In genomic region chr6:34658605-34659218, GRCh38 we compare ENCODE assay signal across 8 cellular contexts. TPM values are rescaled to one million over a fixed set of nuclear protein-coding genes. Genes with fewer than 3 reads are reported as not detected.
DNase-seq lines count a peak whose midpoint lies in the region; ATAC-seq and TF ChIP-seq lines count a peak whose summit lies in the region.
"Had no signal": no experiment of that assay in that cellular context is flagged by ENCODE, and none has a peak within 500 bp of the region (broad histone marks: within the 10 kb centered on the region; RNA-seq: fewer than 3 reads in every experiment).

No MANE protein-coding gene starts in this region.

- no peak for ATAC-seq in GM19035 (IDR thresholded peaks at IDR 0.05; ENCODE audit: unreplicated experiment)

- peaks cover 32% of the 10 kb centered on the region for H3K4me1 ChIP-seq in osteoblast (ENCODE audit: insufficient read depth, low read length)
- H3K4me1 ChIP-seq in effector memory CD4-positive, alpha-beta T cell (ENCODE audit: control insufficient read depth, insufficient read depth, low read length, poor library complexity, severe bottlenecking) = peaks cover 15% of the 10 kb centered on the region

- H3K4me2 ChIP-seq in osteoblast (ENCODE audit: insufficient read depth, low read length) = no peak overlapping the region

- no peaks in the 10 kb centered on the region for H3K27me3 ChIP-seq in osteoblast (ENCODE audit: insufficient read depth, low read length)
- H3K27me3 ChIP-seq in effector memory CD4-positive, alpha-beta T cell (replicated peaks; ENCODE audit: control insufficient read depth, insufficient read depth, low read length, poor library complexity, severe bottlenecking) = no peaks in the 10 kb centered on the region

- peaks cover 5% of the 10 kb centered on the region for H4K20me1 ChIP-seq in osteoblast (ENCODE audit: insufficient read depth, low read length)

- no peak for TF ChIP-seq CTCF in osteoblast (IDR thresholded peaks at IDR 0.05; ENCODE audit: extremely low read depth, low read depth, low read length)

- peak; percentile 32 for DNase-seq in DMS 273 (lab: John Stamatoyannopoulos, UW; ENCODE audit: unreplicated experiment)
- no peak for DNase-seq in activated naive CD8-positive, alpha-beta T cell treated with anti-CD3 and anti-CD28 coated beads for 36 hours
- DNase-seq in osteoblast (ENCODE audit: insufficient read length, low spot score, missing footprints) = no peak
- DNase-seq in effector memory CD4-positive, alpha-beta T cell = no peak
- DNase-seq in activated CD8-positive, alpha-beta memory T cell treated with anti-CD3 and anti-CD28 coated beads, Interleukin-2, amount 50 U/mL, for 4 hours = no peak
- DNase-seq: stimulated activated CD4-positive, alpha-beta T cell treated with anti-CD3 and anti-CD28 coated beads, Interleukin-1b, Interleukin-23, amount 100 ng/mL, for 48 hours had no signal

- H2AFZ ChIP-seq in osteoblast (ENCODE audit: low read length) = no peak overlapping the region

- no peaks in the 10 kb centered on the region for H3K27me3 Mint-ChIP-seq in IgD-negative memory B cell
- H3K27me3 Mint-ChIP-seq in activated naive CD8-positive, alpha-beta T cell treated with anti-CD3 and anti-CD28 coated beads for 36 hours = no peaks in the 10 kb centered on the region

- peak overlapping the region; percentile 27 to 93 (median 55) for H3K27ac Mint-ChIP-seq in IgD-negative memory B cell
- peak overlapping the region; percentile 42 for H3K27ac Mint-ChIP-seq in activated naive CD8-positive, alpha-beta T cell treated with anti-CD3 and anti-CD28 coated beads for 36 hours

- H3K9me3 ChIP-seq in osteoblast (ENCODE audit: low read depth, low read length) = no peaks in the 10 kb centered on the region
- no peaks in the 10 kb centered on the region for H3K9me3 ChIP-seq in effector memory CD4-positive, alpha-beta T cell (ENCODE audit: control insufficient read depth, low read length)

- peak overlapping the region; percentile 19 for H3K27ac ChIP-seq in osteoblast (ENCODE audit: low read depth, low read length)
- H3K27ac ChIP-seq in effector memory CD4-positive, alpha-beta T cell (ENCODE audit: insufficient read depth, low read length, poor library complexity, severe bottlenecking) = no peak overlapping the region

- H3K4me1 Mint-ChIP-seq in IgD-negative memory B cell = peaks cover 53 to 58% (median 53%) of the 10 kb centered on the region in 3 donors
- peaks cover 47% of the 10 kb centered on the region for H3K4me1 Mint-ChIP-seq in activated naive CD8-positive, alpha-beta T cell treated with anti-CD3 and anti-CD28 coated beads for 36 hours

- H3K9me3 Mint-ChIP-seq in IgD-negative memory B cell = no peaks in the 10 kb centered on the region
- H3K9me3 Mint-ChIP-seq in activated naive CD8-positive, alpha-beta T cell treated with anti-CD3 and anti-CD28 coated beads for 36 hours = no peaks in the 10 kb centered on the region

- no peak overlapping the region for H3K4me3 ChIP-seq in osteoblast (ENCODE audit: insufficient read depth, low read length)
- no peak overlapping the region for H3K4me3 ChIP-seq in effector memory CD4-positive, alpha-beta T cell (ENCODE audit: insufficient read depth, low read depth, low read length, poor library complexity, severe bottlenecking)

- H3K4me3 Mint-ChIP-seq in IgD-negative memory B cell = peak overlapping the region in 3 of 4 donors; percentile 14 to 80 (median 34)
- H3K4me3 Mint-ChIP-seq in activated naive CD8-positive, alpha-beta T cell treated with anti-CD3 and anti-CD28 coated beads for 36 hours = no peak overlapping the region

- peaks cover 9% of the 10 kb centered on the region for H3K36me3 ChIP-seq in osteoblast (ENCODE audit: insufficient read depth, low read length)
- H3K36me3 ChIP-seq in effector memory CD4-positive, alpha-beta T cell (ENCODE audit: control insufficient read depth, insufficient read depth, low read length) = peaks cover 5% of the 10 kb centered on the region

- H3K36me3 Mint-ChIP-seq in IgD-negative memory B cell = peaks cover 7% of the 10 kb centered on the region
- peaks cover 9% of the 10 kb centered on the region for H3K36me3 Mint-ChIP-seq in activated naive CD8-positive, alpha-beta T cell treated with anti-CD3 and anti-CD28 coated beads for 36 hours

- H3K79me2 ChIP-seq in osteoblast (ENCODE audit: insufficient read depth, low read length) = peaks cover 80% of the 10 kb centered on the region

RNA-seq across cellular contexts. Expression of gene ILRUN, which starts 37.9 kb away (rescaled TPM):
- polyA plus RNA-seq in IgD-negative memory B cell = 15.4 TPM
- total RNA-seq in activated naive CD8-positive, alpha-beta T cell treated with anti-CD3 and anti-CD28 coated beads for 36 hours = 10 to 100 TPM; 45.7 to 46.1 TPM
- 38.0 and 38.3 TPM in 2 replicates for total RNA-seq in osteoblast
